ENCODE assay signal across 1 cellular context in the genomic region with DNA sequence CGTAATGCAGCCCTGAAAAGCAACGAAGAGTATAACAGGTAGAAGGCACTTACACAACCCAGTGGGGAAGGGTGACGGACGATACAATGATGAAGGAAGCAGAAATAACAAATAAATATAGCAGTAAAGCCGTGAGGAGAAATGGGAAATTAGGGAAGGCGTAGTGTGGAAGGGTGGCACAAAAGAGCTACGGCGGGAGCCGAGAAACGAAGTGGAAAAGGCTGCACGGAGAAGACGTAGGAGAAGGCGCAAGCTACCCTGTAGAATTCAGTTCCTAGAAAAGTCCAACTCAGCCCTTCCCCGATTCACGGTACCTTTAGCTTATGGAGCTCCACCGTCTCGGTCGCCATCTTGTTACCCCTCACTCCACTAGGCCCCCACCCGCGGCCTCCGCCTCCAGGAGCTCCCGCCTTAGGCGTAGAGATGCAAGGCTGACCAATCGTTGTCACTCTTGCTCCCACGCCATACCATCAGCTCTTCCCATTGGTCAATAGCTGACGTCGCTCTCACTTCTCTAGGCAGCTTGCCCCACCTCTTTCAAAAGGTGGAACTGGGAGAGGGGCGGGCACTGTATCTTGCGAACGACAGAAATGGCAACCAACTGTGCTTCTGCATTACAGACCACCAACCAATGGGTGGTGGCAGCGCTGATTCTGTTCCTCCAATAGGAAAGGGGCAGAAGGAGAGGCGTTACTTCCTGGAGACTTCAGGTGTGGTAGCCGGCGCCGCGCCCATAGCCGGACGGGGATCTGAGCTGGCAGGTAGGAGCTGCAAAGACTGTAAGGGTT.
TF ChIP-seq lines count a peak whose summit lies in the region.

Gene ORMDL2 (plus strand): TSS at position 690 of the 788 bp plus-strand sequence. CDS start 959 bp downstream, outside the sequence.
Gene SARNP (minus strand): TSS at position 373 of the 788 bp plus-strand sequence. CDS start 23 bp downstream, at position 350.

TF ChIP-seq in K562, 482 proteins besides CTCF, POLR2A, EP300 and RAD21 (continued from another document and continues in another):
- TF ChIP-seq, protein P1, sequence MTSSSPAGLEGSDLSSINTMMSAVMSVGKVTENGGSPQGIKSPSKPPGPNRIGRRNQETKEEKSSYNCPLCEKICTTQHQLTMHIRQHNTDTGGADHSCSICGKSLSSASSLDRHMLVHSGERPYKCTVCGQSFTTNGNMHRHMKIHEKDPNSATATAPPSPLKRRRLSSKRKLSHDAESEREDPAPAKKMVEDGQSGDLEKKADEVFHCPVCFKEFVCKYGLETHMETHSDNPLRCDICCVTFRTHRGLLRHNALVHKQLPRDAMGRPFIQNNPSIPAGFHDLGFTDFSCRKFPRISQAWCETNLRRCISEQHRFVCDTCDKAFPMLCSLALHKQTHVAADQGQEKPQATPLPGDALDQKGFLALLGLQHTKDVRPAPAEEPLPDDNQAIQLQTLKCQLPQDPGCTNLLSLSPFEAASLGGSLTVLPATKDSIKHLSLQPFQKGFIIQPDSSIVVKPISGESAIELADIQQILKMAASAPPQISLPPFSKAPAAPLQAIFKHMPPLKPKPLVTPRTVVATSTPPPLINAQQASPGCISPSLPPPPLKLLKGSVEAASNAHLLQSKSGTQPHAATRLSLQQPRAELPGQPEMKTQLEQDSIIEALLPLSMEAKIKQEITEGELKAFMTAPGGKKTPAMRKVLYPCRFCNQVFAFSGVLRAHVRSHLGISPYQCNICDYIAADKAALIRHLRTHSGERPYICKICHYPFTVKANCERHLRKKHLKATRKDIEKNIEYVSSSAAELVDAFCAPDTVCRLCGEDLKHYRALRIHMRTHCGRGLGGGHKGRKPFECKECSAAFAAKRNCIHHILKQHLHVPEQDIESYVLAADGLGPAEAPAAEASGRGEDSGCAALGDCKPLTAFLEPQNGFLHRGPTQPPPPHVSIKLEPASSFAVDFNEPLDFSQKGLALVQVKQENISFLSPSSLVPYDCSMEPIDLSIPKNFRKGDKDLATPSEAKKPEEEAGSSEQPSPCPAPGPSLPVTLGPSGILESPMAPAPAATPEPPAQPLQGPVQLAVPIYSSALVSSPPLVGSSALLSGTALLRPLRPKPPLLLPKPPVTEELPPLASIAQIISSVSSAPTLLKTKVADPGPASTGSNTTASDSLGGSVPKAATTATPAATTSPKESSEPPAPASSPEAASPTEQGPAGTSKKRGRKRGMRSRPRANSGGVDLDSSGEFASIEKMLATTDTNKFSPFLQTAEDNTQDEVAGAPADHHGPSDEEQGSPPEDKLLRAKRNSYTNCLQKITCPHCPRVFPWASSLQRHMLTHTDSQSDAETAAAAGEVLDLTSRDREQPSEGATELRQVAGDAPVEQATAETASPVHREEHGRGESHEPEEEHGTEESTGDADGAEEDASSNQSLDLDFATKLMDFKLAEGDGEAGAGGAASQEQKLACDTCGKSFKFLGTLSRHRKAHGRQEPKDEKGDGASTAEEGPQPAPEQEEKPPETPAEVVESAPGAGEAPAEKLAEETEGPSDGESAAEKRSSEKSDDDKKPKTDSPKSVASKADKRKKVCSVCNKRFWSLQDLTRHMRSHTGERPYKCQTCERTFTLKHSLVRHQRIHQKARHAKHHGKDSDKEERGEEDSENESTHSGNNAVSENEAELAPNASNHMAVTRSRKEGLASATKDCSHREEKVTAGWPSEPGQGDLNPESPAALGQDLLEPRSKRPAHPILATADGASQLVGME (CRISPR knock-in tag; IDR thresholded peaks at IDR 0.05) = 0 out of 2 replicates have a peak, but pooled peaks have one; percentile 13
- TF ChIP-seq GTF2E2 (tag; IDR thresholded peaks at IDR 0.05) = no peak; the same call in 1 of the 2 replicates
- TF ChIP-seq PKNOX1 (IDR thresholded peaks at IDR 0.05) = peak; percentile 99
- TF ChIP-seq, protein P2, sequence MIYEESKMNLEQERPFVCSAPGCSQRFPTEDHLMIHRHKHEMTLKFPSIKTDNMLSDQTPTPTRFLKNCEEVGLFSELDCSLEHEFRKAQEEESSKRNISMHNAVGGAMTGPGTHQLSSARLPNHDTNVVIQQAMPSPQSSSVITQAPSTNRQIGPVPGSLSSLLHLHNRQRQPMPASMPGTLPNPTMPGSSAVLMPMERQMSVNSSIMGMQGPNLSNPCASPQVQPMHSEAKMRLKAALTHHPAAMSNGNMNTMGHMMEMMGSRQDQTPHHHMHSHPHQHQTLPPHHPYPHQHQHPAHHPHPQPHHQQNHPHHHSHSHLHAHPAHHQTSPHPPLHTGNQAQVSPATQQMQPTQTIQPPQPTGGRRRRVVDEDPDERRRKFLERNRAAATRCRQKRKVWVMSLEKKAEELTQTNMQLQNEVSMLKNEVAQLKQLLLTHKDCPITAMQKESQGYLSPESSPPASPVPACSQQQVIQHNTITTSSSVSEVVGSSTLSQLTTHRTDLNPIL (CRISPR knock-in tag; IDR thresholded peaks at IDR 0.05) = no peak
- TF ChIP-seq FOXO4 (CRISPR knock-in tag; IDR thresholded peaks at IDR 0.05) = no peak
- no peak for TF ChIP-seq ZNF707 (CRISPR knock-in tag; conservative IDR thresholded peaks at IDR 0.05)
- peak; percentile 90 for TF ChIP-seq EP400 (IDR thresholded peaks at IDR 0.05)
- TF ChIP-seq, protein P3, sequence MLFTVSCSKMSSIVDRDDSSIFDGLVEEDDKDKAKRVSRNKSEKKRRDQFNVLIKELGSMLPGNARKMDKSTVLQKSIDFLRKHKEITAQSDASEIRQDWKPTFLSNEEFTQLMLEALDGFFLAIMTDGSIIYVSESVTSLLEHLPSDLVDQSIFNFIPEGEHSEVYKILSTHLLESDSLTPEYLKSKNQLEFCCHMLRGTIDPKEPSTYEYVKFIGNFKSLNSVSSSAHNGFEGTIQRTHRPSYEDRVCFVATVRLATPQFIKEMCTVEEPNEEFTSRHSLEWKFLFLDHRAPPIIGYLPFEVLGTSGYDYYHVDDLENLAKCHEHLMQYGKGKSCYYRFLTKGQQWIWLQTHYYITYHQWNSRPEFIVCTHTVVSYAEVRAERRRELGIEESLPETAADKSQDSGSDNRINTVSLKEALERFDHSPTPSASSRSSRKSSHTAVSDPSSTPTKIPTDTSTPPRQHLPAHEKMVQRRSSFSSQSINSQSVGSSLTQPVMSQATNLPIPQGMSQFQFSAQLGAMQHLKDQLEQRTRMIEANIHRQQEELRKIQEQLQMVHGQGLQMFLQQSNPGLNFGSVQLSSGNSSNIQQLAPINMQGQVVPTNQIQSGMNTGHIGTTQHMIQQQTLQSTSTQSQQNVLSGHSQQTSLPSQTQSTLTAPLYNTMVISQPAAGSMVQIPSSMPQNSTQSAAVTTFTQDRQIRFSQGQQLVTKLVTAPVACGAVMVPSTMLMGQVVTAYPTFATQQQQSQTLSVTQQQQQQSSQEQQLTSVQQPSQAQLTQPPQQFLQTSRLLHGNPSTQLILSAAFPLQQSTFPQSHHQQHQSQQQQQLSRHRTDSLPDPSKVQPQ (CRISPR knock-in tag; IDR thresholded peaks at IDR 0.05; ENCODE audit: borderline replicate concordance) = no peak
- TF ChIP-seq GABPA (tag; conservative IDR thresholded peaks at IDR 0.05; ENCODE audit: low read depth) = peak; percentile 93
- TF ChIP-seq, protein P4, sequence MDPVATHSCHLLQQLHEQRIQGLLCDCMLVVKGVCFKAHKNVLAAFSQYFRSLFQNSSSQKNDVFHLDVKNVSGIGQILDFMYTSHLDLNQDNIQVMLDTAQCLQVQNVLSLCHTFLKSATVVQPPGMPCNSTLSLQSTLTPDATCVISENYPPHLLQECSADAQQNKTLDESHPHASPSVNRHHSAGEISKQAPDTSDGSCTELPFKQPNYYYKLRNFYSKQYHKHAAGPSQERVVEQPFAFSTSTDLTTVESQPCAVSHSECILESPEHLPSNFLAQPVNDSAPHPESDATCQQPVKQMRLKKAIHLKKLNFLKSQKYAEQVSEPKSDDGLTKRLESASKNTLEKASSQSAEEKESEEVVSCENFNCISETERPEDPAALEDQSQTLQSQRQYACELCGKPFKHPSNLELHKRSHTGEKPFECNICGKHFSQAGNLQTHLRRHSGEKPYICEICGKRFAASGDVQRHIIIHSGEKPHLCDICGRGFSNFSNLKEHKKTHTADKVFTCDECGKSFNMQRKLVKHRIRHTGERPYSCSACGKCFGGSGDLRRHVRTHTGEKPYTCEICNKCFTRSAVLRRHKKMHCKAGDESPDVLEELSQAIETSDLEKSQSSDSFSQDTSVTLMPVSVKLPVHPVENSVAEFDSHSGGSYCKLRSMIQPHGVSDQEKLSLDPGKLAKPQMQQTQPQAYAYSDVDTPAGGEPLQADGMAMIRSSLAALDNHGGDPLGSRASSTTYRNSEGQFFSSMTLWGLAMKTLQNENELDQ (CRISPR knock-in tag; IDR thresholded peaks at IDR 0.05; ENCODE audit: borderline replicate concordance) = no peak
- TF ChIP-seq NR0B1 (IDR thresholded peaks at IDR 0.05; ENCODE audit: partially characterized antibody) = no peak
- TF ChIP-seq GMEB1 (CRISPR knock-in tag; IDR thresholded peaks at IDR 0.05) = no peak
- TF ChIP-seq, protein P5, sequence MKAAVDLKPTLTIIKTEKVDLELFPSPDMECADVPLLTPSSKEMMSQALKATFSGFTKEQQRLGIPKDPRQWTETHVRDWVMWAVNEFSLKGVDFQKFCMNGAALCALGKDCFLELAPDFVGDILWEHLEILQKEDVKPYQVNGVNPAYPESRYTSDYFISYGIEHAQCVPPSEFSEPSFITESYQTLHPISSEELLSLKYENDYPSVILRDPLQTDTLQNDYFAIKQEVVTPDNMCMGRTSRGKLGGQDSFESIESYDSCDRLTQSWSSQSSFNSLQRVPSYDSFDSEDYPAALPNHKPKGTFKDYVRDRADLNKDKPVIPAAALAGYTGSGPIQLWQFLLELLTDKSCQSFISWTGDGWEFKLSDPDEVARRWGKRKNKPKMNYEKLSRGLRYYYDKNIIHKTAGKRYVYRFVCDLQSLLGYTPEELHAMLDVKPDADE (conservative IDR thresholded peaks at IDR 0.05; ENCODE audit: control insufficient read depth, low read depth, low read length) = peak; percentile 45; the same call in 1 of the 2 replicates
- no peak; the same call in 1 of the 2 replicates for TF ChIP-seq CEBPB (tag; IDR thresholded peaks at IDR 0.05)
- no peak for TF ChIP-seq CBFB (CRISPR knock-in tag; IDR thresholded peaks at IDR 0.05)
- no peak for TF ChIP-seq ZNF444 (CRISPR knock-in tag; IDR thresholded peaks at IDR 0.05)
- TF ChIP-seq, protein P6, sequence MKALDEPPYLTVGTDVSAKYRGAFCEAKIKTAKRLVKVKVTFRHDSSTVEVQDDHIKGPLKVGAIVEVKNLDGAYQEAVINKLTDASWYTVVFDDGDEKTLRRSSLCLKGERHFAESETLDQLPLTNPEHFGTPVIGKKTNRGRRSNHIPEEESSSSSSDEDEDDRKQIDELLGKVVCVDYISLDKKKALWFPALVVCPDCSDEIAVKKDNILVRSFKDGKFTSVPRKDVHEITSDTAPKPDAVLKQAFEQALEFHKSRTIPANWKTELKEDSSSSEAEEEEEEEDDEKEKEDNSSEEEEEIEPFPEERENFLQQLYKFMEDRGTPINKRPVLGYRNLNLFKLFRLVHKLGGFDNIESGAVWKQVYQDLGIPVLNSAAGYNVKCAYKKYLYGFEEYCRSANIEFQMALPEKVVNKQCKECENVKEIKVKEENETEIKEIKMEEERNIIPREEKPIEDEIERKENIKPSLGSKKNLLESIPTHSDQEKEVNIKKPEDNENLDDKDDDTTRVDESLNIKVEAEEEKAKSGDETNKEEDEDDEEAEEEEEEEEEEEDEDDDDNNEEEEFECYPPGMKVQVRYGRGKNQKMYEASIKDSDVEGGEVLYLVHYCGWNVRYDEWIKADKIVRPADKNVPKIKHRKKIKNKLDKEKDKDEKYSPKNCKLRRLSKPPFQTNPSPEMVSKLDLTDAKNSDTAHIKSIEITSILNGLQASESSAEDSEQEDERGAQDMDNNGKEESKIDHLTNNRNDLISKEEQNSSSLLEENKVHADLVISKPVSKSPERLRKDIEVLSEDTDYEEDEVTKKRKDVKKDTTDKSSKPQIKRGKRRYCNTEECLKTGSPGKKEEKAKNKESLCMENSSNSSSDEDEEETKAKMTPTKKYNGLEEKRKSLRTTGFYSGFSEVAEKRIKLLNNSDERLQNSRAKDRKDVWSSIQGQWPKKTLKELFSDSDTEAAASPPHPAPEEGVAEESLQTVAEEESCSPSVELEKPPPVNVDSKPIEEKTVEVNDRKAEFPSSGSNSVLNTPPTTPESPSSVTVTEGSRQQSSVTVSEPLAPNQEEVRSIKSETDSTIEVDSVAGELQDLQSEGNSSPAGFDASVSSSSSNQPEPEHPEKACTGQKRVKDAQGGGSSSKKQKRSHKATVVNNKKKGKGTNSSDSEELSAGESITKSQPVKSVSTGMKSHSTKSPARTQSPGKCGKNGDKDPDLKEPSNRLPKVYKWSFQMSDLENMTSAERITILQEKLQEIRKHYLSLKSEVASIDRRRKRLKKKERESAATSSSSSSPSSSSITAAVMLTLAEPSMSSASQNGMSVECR (CRISPR knock-in tag; IDR thresholded peaks at IDR 0.05) = no peak; the same call in none of the 2 replicates
- TF ChIP-seq MCM5 (IDR thresholded peaks at IDR 0.05; ENCODE audit: low read depth) = no peak
- no peak for TF ChIP-seq PTBP1 (IDR thresholded peaks at IDR 0.05; ENCODE audit: low read depth, low read length)
- TF ChIP-seq ZNF217 (CRISPR knock-in tag; IDR thresholded peaks at IDR 0.05) = no peak
- no peak for TF ChIP-seq NR3C1 (CRISPR knock-in tag; IDR thresholded peaks at IDR 0.05)
